Comparison of ENCODE assay signal across 18 cellular contexts in genomic region chr13:97198753-97199152, GRCh38. TPM values are rescaled to one million over a fixed set of nuclear protein-coding genes. Genes with fewer than 3 reads are reported as not detected.
A peak's percentile ranks its signal among the peaks of the same experiment; 100 is the strongest.
DNase-seq lines count a peak whose midpoint lies in the region; ATAC-seq and TF ChIP-seq lines count a peak whose summit lies in the region.
"Had no signal": no experiment of that assay in that cellular context is flagged by ENCODE, and none has a peak within 500 bp of the region (broad histone marks: within the 10 kb centered on the region; RNA-seq: fewer than 3 reads in every experiment).

No MANE protein-coding gene starts in this region.

- H3K4me1 ChIP-seq in adrenal gland (replicated peaks in 1 of 2) = peaks cover 0 to 8% of the 10 kb centered on the region in 2 donors

- CTCF ChIA-PET in GM10248 (lab: Yijun Ruan, JAX) = interaction anchor here (1.3 kb wide), 1 partner anchor 15 kb away, joined by 3 read pairs; no protein-coding TSS in a partner anchor

- H3K4me1 Mint-ChIP-seq in activated T-helper 17 cell treated with anti-CD3 and anti-CD28 coated beads, Interleukin-2, amount 50 U/mL, for 72 hours = peaks cover 6% of the 10 kb centered on the region

- H3K9me3 ChIP-seq in adrenal gland (replicated peaks in 1 of 3) = no peaks in the 10 kb centered on the region

- POLR2A ChIA-PET in GM10248 (lab: Yijun Ruan, JAX) = no interaction called here

- no peaks in the 10 kb centered on the region for H3K36me3 Mint-ChIP-seq in activated T-helper 17 cell treated with anti-CD3 and anti-CD28 coated beads, Interleukin-2, amount 50 U/mL, for 72 hours (ENCODE audit: low read depth)

- H3K9me3 Mint-ChIP-seq in activated T-helper 17 cell treated with anti-CD3 and anti-CD28 coated beads, Interleukin-2, amount 50 U/mL, for 72 hours = peaks cover 5% of the 10 kb centered on the region
- H3K9me3 Mint-ChIP-seq: H9 had no signal

- H3K27me3 Mint-ChIP-seq in activated T-helper 17 cell treated with anti-CD3 and anti-CD28 coated beads, Interleukin-2, amount 50 U/mL, for 72 hours = peaks cover 7% of the 10 kb centered on the region

- TF ChIP-seq CTCF in adrenal gland (IDR thresholded peaks at IDR 0.05) (no peak), GM10248 (IDR thresholded peaks at IDR 0.05; ENCODE audit: control extremely low read depth, extremely low read depth, low read depth, missing control alignments) (no peak)

- H3K4me3 Mint-ChIP-seq in activated T-helper 17 cell treated with anti-CD3 and anti-CD28 coated beads, Interleukin-2, amount 50 U/mL, for 72 hours = no peak overlapping the region
- H3K4me3 Mint-ChIP-seq: H9 had no signal

- DNase-seq in iPS-NIHi7 (ENCODE audit: extremely low spot score) = no peak
- no peak for DNase-seq in activated T-cell treated with anti-CD3 and anti-CD28 coated beads, Interleukin-2, amount 50 U/mL, for 48 hours
- DNase-seq in adrenal gland = no peak
- no peak for DNase-seq in GM10248 (ENCODE audit: extremely low spot score)
- DNase-seq: ACHN, COR-L47, H9, MV-4-11, NCI-H1436, NCI-H2029 treated with DMSO at 0.1 percent for 48 hours, NCI-H510A treated with DMSO at 0.1 percent for 48 hours had no signal

- TF ChIP-seq POLR2A in adrenal gland (IDR thresholded peaks at IDR 0.05) = no peak

- intact Hi-C loops in adrenal gland (cut with DNase I) = no loop called here

- peak; percentile 41 for ATAC-seq in GM18867 (IDR thresholded peaks at IDR 0.05; ENCODE audit: unreplicated experiment)
- ATAC-seq in GM21529 (IDR thresholded peaks at IDR 0.05; ENCODE audit: unreplicated experiment) = peak; percentile 59
- peak; percentile 74 for ATAC-seq in HG02885 (IDR thresholded peaks at IDR 0.05; ENCODE audit: poor library complexity, unreplicated experiment)
- ATAC-seq in activated T-helper 17 cell treated with anti-CD3 and anti-CD28 coated beads, Interleukin-2, amount 50 U/mL, for 72 hours (replicated peaks) = peak; percentile 89
- ATAC-seq: K562, Panc1, Right ventricle myocardium inferior had no signal

- no peak overlapping the region for H3K4me3 ChIP-seq in adrenal gland
- H3K4me3 ChIP-seq: K562 had no signal

- no peaks in the 10 kb centered on the region for H3K27me3 ChIP-seq in adrenal gland

- H3K27ac ChIP-seq in adrenal gland = no peak overlapping the region

- WGBS in adrenal gland, 4 donors = 90 to 100% (median 97%) methylated on average over 2 of the region's 2 CpGs

- H3K36me3 ChIP-seq in adrenal gland (replicated peaks in 1 of 2) = no peaks in the 10 kb centered on the region

- no peak overlapping the region for H3K27ac Mint-ChIP-seq in activated T-helper 17 cell treated with anti-CD3 and anti-CD28 coated beads, Interleukin-2, amount 50 U/mL, for 72 hours
- H3K27ac Mint-ChIP-seq: H9 had no signal

RNA-seq across cellular contexts. Expression of gene MBNL2, which starts 23.4 kb away (rescaled TPM):
- total RNA-seq in activated T-helper 17 cell treated with anti-CD3 and anti-CD28 coated beads, Interleukin-2, amount 50 U/mL, for 72 hours = 10 to 100 TPM; 13.4 to 27.2 TPM
- 100 to 1,000 TPM; 102 to 250 (median 163) TPM for total RNA-seq in adrenal gland
- 100 to 1,000 TPM in 1 of 3 donors, 10 to 100 TPM in 2; 29.2 to 119 (median 40.2) TPM for polyA plus RNA-seq in adrenal gland
